Comparison of ENCODE assay signal across 29 cellular contexts in the genomic region with DNA sequence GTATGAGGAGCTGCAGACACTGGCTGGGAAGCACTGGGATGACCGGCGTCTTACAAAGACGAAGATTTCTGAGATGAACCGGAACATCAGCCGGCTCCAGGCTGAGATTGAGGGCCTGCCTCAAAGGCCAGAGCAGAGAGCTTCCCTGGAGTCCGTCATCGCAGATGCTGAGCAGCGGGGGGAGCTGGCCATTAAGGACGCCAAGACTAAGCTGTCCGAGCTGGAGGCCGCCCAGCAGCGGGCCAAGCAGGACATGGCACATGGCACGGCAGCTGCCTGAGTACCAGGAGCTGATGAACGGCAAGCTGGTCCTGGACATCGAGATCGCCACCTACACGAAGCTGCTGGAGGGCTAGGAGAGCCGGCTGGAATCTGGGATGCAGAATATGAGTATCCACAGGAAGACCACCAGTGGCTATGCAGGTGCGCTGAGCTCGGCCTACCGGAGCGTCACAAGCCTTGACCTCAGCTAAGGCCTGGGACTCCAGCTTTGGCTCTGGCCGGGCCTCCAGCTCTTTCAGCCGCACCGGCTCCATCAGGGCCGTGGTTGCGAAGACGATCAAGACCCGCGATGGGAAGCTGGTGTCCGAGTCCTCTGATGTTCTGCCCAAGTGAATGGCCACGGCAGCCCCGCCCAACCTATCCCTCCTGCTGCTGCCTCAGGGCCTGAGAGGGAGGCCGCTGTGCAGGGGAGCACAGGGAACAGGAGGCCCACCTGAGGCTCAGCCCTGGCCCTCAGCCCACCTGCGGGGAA.
"Had no signal": no experiment of that assay in that cellular context is flagged by ENCODE, and none has a peak within 500 bp of the region (broad histone marks: within the 10 kb centered on the region; RNA-seq: fewer than 3 reads in every experiment).

No MANE protein-coding gene starts in this region.

- H2AFZ ChIP-seq: neural progenitor cell had no signal

- H3K36me3 ChIP-seq: gastrocnemius medialis, neural progenitor cell, right lobe of liver, suprapubic skin, transverse colon, upper lobe of right lung, uterus had no signal

- H3K4me1 ChIP-seq: uterus had no signal

- H3K27ac ChIP-seq: gastrocnemius medialis, neural progenitor cell, psoas muscle, right lobe of liver, suprapubic skin, transverse colon, upper lobe of right lung, uterus had no signal

- H3K36me3 Mint-ChIP-seq: memory B cell; mesothelial cell of epicardium; naive B cell; natural killer cell treated with Interleukin-12 subunit alpha and Interleukin-12 subunit beta and Interleukin-15 and Interleukin-18, amount 100 ng/mL, for 72 hours; neural progenitor cell had no signal

- H3K4me3 Mint-ChIP-seq: immature natural killer cell; memory B cell; mesothelial cell of epicardium; naive B cell; natural killer cell treated with Interleukin-12 subunit alpha and Interleukin-12 subunit beta and Interleukin-15 and Interleukin-18, amount 100 ng/mL, for 72 hours; neural progenitor cell; stimulated activated naive CD8-positive, alpha-beta T cell treated with anti-CD3 and anti-CD28 coated beads, Interleukin-15, amount 100 ng/mL, for 72 hours had no signal

- DNase-seq: cerebellar nuclear complex; dorsolateral prefrontal cortex; effector CD4-positive, alpha-beta T cell; foreskin fibroblast; gastrocnemius medialis; head of caudate nucleus; hippocampal formation; immature natural killer cell; mucosa of descending colon; naive B cell; nucleus accumbens; psoas muscle; right lobe of liver; small intestine; stimulated activated CD4-positive, alpha-beta T cell treated with anti-CD3 and anti-CD28 coated beads, Interleukin-15, amount 100 ng/mL, for 24 hours; stimulated activated CD4-positive, alpha-beta T cell treated with anti-CD3 and anti-CD28 coated beads, Interleukin-2, amount 100 ng/mL, for 48 hours; stimulated activated naive CD4-positive, alpha-beta T cell; stimulated activated naive CD8-positive, alpha-beta T cell treated with anti-CD3 and anti-CD28 coated beads, Interleukin-15, amount 100 ng/mL, for 72 hours; transverse colon; upper lobe of right lung; uterus had no signal

- H3K9me3 Mint-ChIP-seq: immature natural killer cell; memory B cell; natural killer cell treated with Interleukin-12 subunit alpha and Interleukin-12 subunit beta and Interleukin-15 and Interleukin-18, amount 100 ng/mL, for 72 hours; neural progenitor cell; stimulated activated naive CD8-positive, alpha-beta T cell treated with anti-CD3 and anti-CD28 coated beads, Interleukin-15, amount 100 ng/mL, for 72 hours had no signal

- ATAC-seq: gastrocnemius medialis; mucosa of descending colon; natural killer cell treated with Interleukin-12 subunit alpha and Interleukin-12 subunit beta and Interleukin-15 and Interleukin-18, amount 100 ng/mL, for 72 hours; psoas muscle; right lobe of liver; stimulated activated naive CD8-positive, alpha-beta T cell treated with anti-CD3 and anti-CD28 coated beads, Interleukin-15, amount 100 ng/mL, for 72 hours; upper lobe of right lung had no signal

- H3K4me2 ChIP-seq: neural progenitor cell had no signal

- FAIRE-seq: colon, keratinocyte, small intestine had no signal

- H3K9ac ChIP-seq: neural progenitor cell had no signal

- H3K27ac Mint-ChIP-seq: immature natural killer cell; memory B cell; mesothelial cell of epicardium; natural killer cell treated with Interleukin-12 subunit alpha and Interleukin-12 subunit beta and Interleukin-15 and Interleukin-18, amount 100 ng/mL, for 72 hours; stimulated activated naive CD8-positive, alpha-beta T cell treated with anti-CD3 and anti-CD28 coated beads, Interleukin-15, amount 100 ng/mL, for 72 hours had no signal

- H3K4me3 ChIP-seq: dorsolateral prefrontal cortex, gastrocnemius medialis, lung, mucosa of descending colon, neural progenitor cell, psoas muscle, right lobe of liver, suprapubic skin, transverse colon, upper lobe of right lung, uterus had no signal

- H3K4me1 Mint-ChIP-seq: memory B cell had no signal

- H3K27me3 ChIP-seq: dorsolateral prefrontal cortex, gastrocnemius medialis, right lobe of liver, suprapubic skin, transverse colon, upper lobe of right lung, uterus had no signal

- H3K9me3 ChIP-seq: gastrocnemius medialis, mucosa of descending colon, psoas muscle, right lobe of liver, suprapubic skin, transverse colon, upper lobe of right lung, uterus had no signal
